Comparison of ENCODE assay signal across 24 cellular contexts in the genomic region with DNA sequence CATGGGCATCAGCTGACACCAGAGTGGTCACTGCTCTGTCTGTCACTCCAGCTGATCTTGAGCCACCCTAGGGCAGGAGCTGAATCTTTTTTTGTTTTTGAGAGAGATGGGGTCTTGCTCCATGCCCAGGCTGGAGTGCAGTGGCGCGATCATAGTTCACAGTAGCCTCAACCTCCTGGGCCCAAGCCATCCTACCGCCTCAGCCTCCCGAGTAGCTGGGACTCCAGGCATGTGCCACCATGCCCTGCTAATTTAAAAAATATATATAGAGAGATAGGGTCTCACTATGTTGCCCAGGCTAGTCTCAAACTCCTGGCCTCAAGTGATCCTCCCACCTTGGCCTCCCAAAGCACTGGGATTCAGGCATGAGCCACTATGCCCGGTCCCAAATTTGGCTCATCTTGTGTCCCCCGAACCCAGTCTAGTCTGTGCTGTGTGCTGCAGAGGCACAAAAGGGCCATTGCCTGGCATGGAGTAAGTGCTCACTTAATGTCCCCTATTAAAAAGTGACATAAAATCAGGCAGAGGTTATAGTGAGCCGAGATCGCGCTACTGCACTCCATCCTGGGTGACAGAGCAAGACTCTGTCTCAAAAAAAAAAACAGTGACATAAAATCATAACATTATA. TPM values are rescaled to one million over a fixed set of nuclear protein-coding genes. Genes with fewer than 3 reads are reported as not detected.
DNase-seq lines count a peak whose midpoint lies in the region; ATAC-seq and TF ChIP-seq lines count a peak whose summit lies in the region.
"Had no signal": no experiment of that assay in that cellular context is flagged by ENCODE, and none has a peak within 500 bp of the region (broad histone marks: within the 10 kb centered on the region; RNA-seq: fewer than 3 reads in every experiment).

No MANE protein-coding gene starts in this region.

- H3K27me3 ChIP-seq in mesendoderm (ENCODE audit: insufficient read depth, low read length, poor library complexity) (no peaks in the 10 kb centered on the region), neural progenitor cell (no peaks in the 10 kb centered on the region), H9 (ENCODE audit: insufficient read depth, low read length) (no peaks in the 10 kb centered on the region)
- H3K27me3 ChIP-seq: BE2C had no signal

- H2BK5ac ChIP-seq in mesendoderm (ENCODE audit: low read length) (no peak overlapping the region), H9 (ENCODE audit: insufficient read length, low read length) (no peak overlapping the region)

- no peaks in the 10 kb centered on the region for H3K79me2 ChIP-seq in mesendoderm (ENCODE audit: control insufficient read depth, insufficient read depth, low read length)
- no peaks in the 10 kb centered on the region for H3K79me2 ChIP-seq in neural progenitor cell (ENCODE audit: low read depth)
- no peaks in the 10 kb centered on the region for H3K79me2 ChIP-seq in H9 (ENCODE audit: insufficient read depth, low read length)

- no peak overlapping the region for H3K27ac Mint-ChIP-seq in WTC11
- H3K27ac Mint-ChIP-seq in neural progenitor cell: peak overlapping the region; percentile 69
- H3K27ac Mint-ChIP-seq in H9: no peak overlapping the region
- H3K27ac Mint-ChIP-seq: CD4-positive, alpha-beta T cell; GM23338 had no signal

- H3K9me3 Mint-ChIP-seq in WTC11 (no peaks in the 10 kb centered on the region), neural progenitor cell (no peaks in the 10 kb centered on the region), H9 (no peaks in the 10 kb centered on the region)
- H3K9me3 Mint-ChIP-seq: CD4-positive, alpha-beta T cell; CD8-positive, alpha-beta memory T cell; GM23338 had no signal

- H4K91ac ChIP-seq in H9 (ENCODE audit: insufficient read length, low read depth, low read length): no peak overlapping the region

- H3K4me2 ChIP-seq in mesendoderm (ENCODE audit: low read length) (no peak overlapping the region), neural progenitor cell (no peak overlapping the region), H9 (ENCODE audit: insufficient read depth, insufficient read length, low read length) (no peak overlapping the region)
- H3K4me2 ChIP-seq: A549 had no signal

- H3K36me3 ChIP-seq in HEK293 (ENCODE audit: control insufficient read depth in 2 of 2, insufficient read depth in 1 of 2, low read length in 2 of 2): no peaks in the 10 kb centered on the region
- H3K36me3 ChIP-seq in mesendoderm (ENCODE audit: control insufficient read depth, insufficient read depth, low read length): no peaks in the 10 kb centered on the region
- H3K36me3 ChIP-seq in neural progenitor cell: no peaks in the 10 kb centered on the region
- H3K36me3 ChIP-seq: BE2C; BLaER1 treated with 17β-estradiol and CSF1 and Interleukin-3, amounts not matched to agents 10 nM and 100 nM; HAP-1 had no signal

- H2BK120ac ChIP-seq in mesendoderm (ENCODE audit: low read depth, low read length) (no peak overlapping the region), H9 (ENCODE audit: low read depth, low read length, poor library complexity, severe bottlenecking) (no peak overlapping the region)

- H3K4me1 ChIP-seq in HEK293 (ENCODE audit: control insufficient read depth, insufficient read depth, low read length) (no peaks in the 10 kb centered on the region), mesendoderm (ENCODE audit: control insufficient read depth, low read depth, low read length) (no peaks in the 10 kb centered on the region), neural progenitor cell (peaks cover 26% of the 10 kb centered on the region), H9 (ENCODE audit: insufficient read depth, low read length) (no peaks in the 10 kb centered on the region)

- H3K4me3 Mint-ChIP-seq in WTC11 (no peak overlapping the region; the same call in 1 of the 2 replicates), neural progenitor cell (no peak overlapping the region), H9 (no peak overlapping the region)
- H3K4me3 Mint-ChIP-seq: CD4-positive, alpha-beta T cell; CD8-positive, alpha-beta memory T cell had no signal

- CTCF ChIA-PET in HEK293 (lab: Yijun Ruan, JAX): no interaction called here
- CTCF ChIA-PET in WTC11 (lab: Charles Lee): interaction anchor here (1.7 to 2.8 kb wide), 2 partner anchors 84 to 101 kb away, joined by 12 to 21 read pairs; no protein-coding TSS in a partner anchor

- no peaks in the 10 kb centered on the region for H3K27me3 Mint-ChIP-seq in WTC11 (ENCODE audit: low read depth)
- peaks cover 21% of the 10 kb centered on the region for H3K27me3 Mint-ChIP-seq in neural progenitor cell (ENCODE audit: insufficient read depth, low read depth)
- H3K27me3 Mint-ChIP-seq in H9 (ENCODE audit: low read depth): no peaks in the 10 kb centered on the region

- H3K4ac ChIP-seq in mesendoderm (ENCODE audit: low read depth, low read length) (no peak overlapping the region), H9 (ENCODE audit: low read depth, low read length) (no peak overlapping the region)

- H2BK15ac ChIP-seq in mesendoderm (replicated peaks; ENCODE audit: low read depth) (no peak overlapping the region), H9 (ENCODE audit: low read depth, low read length) (no peak overlapping the region)

- H3K4me1 Mint-ChIP-seq in WTC11 (peaks cover 6% of the 10 kb centered on the region; the same call in 1 of the 2 replicates), neural progenitor cell (peaks cover 25% of the 10 kb centered on the region), H9 (peaks cover 2 to 13% of the 10 kb centered on the region in 2 experiments; a peak in 3 of 4 replicates)
- H3K4me1 Mint-ChIP-seq: CD8-positive, alpha-beta memory T cell had no signal

- no peaks in the 10 kb centered on the region for H3K23me2 ChIP-seq in H9 (ENCODE audit: insufficient read length, low read depth, low read length, poor library complexity, severe bottlenecking)

- H3F3A ChIP-seq in neural progenitor cell (ENCODE audit: low read depth): peaks cover 16% of the 10 kb centered on the region

- H3K9me3 ChIP-seq in HEK293 (ENCODE audit: control insufficient read depth, insufficient read depth, low read depth, low read length): no peaks in the 10 kb centered on the region
- no peaks in the 10 kb centered on the region for H3K9me3 ChIP-seq in neural progenitor cell (ENCODE audit: low read depth)
- no peaks in the 10 kb centered on the region for H3K9me3 ChIP-seq in H9 (ENCODE audit: control insufficient read depth, low read depth, low read length)
- H3K9me3 ChIP-seq: A549; BE2C; BLaER1 treated with 17β-estradiol and CSF1 and Interleukin-3, amounts not matched to agents 10 nM and 100 nM; HAP-1 had no signal

- WGBS in mesendoderm (ENCODE audit: extremely low coverage, insufficient coverage, low lambda C conversion rate): no CpG with 5 or more reads among the region's 9 CpGs
- WGBS in H9 (ENCODE audit: extremely low coverage, insufficient read length, low lambda C conversion rate): no CpG with 5 or more reads among the region's 9 CpGs

- no peak overlapping the region for H3K23ac ChIP-seq in mesendoderm (ENCODE audit: low read length)
- H3K23ac ChIP-seq in H9 (ENCODE audit: insufficient read length, low read depth, low read length): no peak overlapping the region

- H4K5ac ChIP-seq in mesendoderm (ENCODE audit: low read length): no peak overlapping the region
- no peak overlapping the region for H4K5ac ChIP-seq in H9 (ENCODE audit: insufficient read length, low read depth, low read length)

- no peak for DNase-seq in WTC11 (ENCODE audit: low spot score)
- DNase-seq in mesendoderm: no peak
- DNase-seq in neural progenitor cell (ENCODE audit: low spot score): no peak
- DNase-seq in H9: no peak
- DNase-seq: 8988T; ACHN; AML-193; BE2C; CD4-positive, alpha-beta T cell; CD8-positive, alpha-beta memory T cell; DMS 273 treated with DMSO at 0.1 percent for 48 hours; DMS79; EL; GDM1 had no signal

- H3K79me1 ChIP-seq in mesendoderm (ENCODE audit: low read length) (no peaks in the 10 kb centered on the region), H9 (ENCODE audit: insufficient read depth, low read depth, low read length, poor library complexity, severe bottlenecking) (no peaks in the 10 kb centered on the region)

- H2AFZ ChIP-seq in neural progenitor cell (replicated peaks): no peak overlapping the region
- no peak overlapping the region for H2AFZ ChIP-seq in H9 (ENCODE audit: low read length)
- H2AFZ ChIP-seq: GM23338 had no signal

- no peak overlapping the region for H3K4me3 ChIP-seq in HEK293 (ENCODE audit: low read depth, low read length)
- H3K4me3 ChIP-seq in mesendoderm (ENCODE audit: low read length): no peak overlapping the region
- H3K4me3 ChIP-seq in neural progenitor cell: no peak overlapping the region
- H3K4me3 ChIP-seq: A549; BLaER1 treated with 17β-estradiol and CSF1 and Interleukin-3, amounts not matched to agents 10 nM and 100 nM; GM12878; GM23338; HAP-1 had no signal

- H3K56ac ChIP-seq in mesendoderm (ENCODE audit: low read length) (peak overlapping the region; percentile 3), H9 (ENCODE audit: insufficient read length, low read depth, low read length) (no peak overlapping the region)

- H3T11ph ChIP-seq in H9 (ENCODE audit: low read length): no peak overlapping the region

- H2AK5ac ChIP-seq in mesendoderm (ENCODE audit: low read length) (no peak overlapping the region), H9 (ENCODE audit: insufficient read length, low read length) (no peak overlapping the region)

- H4K8ac ChIP-seq in mesendoderm (ENCODE audit: low read depth, low read length) (no peak overlapping the region), H9 (replicated peaks; ENCODE audit: insufficient read length, low read depth, low read length) (no peak overlapping the region)

- H3K27ac ChIP-seq in HEK293 (ENCODE audit: extremely low read depth, low read depth, low read length) (no peak overlapping the region), mesendoderm (ENCODE audit: low read depth, low read length) (no peak overlapping the region), neural progenitor cell (no peak overlapping the region), H9 (ENCODE audit: insufficient read length, low read depth, low read length) (no peak overlapping the region)
- H3K27ac ChIP-seq: A549; BLaER1 treated with 17β-estradiol and CSF1 and Interleukin-3, amounts not matched to agents 10 nM and 100 nM had no signal

- H4K20me1 ChIP-seq in neural progenitor cell (ENCODE audit: low read depth): no peaks in the 10 kb centered on the region
- H4K20me1 ChIP-seq in H9 (ENCODE audit: control insufficient read depth, insufficient read depth, insufficient read length): no peaks in the 10 kb centered on the region
- H4K20me1 ChIP-seq: BLaER1 treated with 17β-estradiol and CSF1 and Interleukin-3, amounts not matched to agents 10 nM and 100 nM had no signal

- ATAC-seq in WTC11 (no peak), HG03469 (IDR thresholded peaks at IDR 0.05; ENCODE audit: unreplicated experiment) (no peak), HG03342 (IDR thresholded peaks at IDR 0.05; ENCODE audit: unreplicated experiment) (no peak), HG03135 (IDR thresholded peaks at IDR 0.05; ENCODE audit: unreplicated experiment) (no peak)
- ATAC-seq: A549, GM12878, GM23338 had no signal

- H3K36me3 Mint-ChIP-seq in WTC11 (no peaks in the 10 kb centered on the region), neural progenitor cell (no peaks in the 10 kb centered on the region), H9 (ENCODE audit: insufficient read depth in 1 of 3, low read depth in 3 of 3) (no peaks in the 10 kb centered on the region; a peak in 1 of 7 replicates)
- H3K36me3 Mint-ChIP-seq: CD14-positive monocyte; CD8-positive, alpha-beta memory T cell had no signal

- H3K9ac ChIP-seq in mesendoderm (ENCODE audit: low read length): no peak overlapping the region
- no peak overlapping the region for H3K9ac ChIP-seq in neural progenitor cell
- H3K9ac ChIP-seq in H9 (ENCODE audit: extremely low read depth, insufficient read length, low read length): no peak overlapping the region
- H3K9ac ChIP-seq: BLaER1 treated with 17β-estradiol and CSF1 and Interleukin-3, amounts not matched to agents 10 nM and 100 nM had no signal

- POLR2A ChIA-PET in HEK293 (lab: Yijun Ruan, JAX) (no interaction called here), WTC11 (lab: Charles Lee) (no interaction called here)

- no peak overlapping the region for H3K14ac ChIP-seq in H9 (ENCODE audit: insufficient read depth, low read length)

- TF ChIP-seq CTCF in HEK293 (tag by site-specific recombination; IDR thresholded peaks at IDR 0.05) (no peak), WTC11 (IDR thresholded peaks at IDR 0.05) (no peak), neural progenitor cell (IDR thresholded peaks at IDR 0.05) (no peak), H9 (conservative IDR thresholded peaks at IDR 0.05) (no peak)

- H3K18ac ChIP-seq in mesendoderm (ENCODE audit: low read length) (no peak overlapping the region), H9 (ENCODE audit: insufficient read length, low read depth, low read length) (no peak overlapping the region)

- no peak overlapping the region for H2BK12ac ChIP-seq in H9 (ENCODE audit: insufficient read length, low read depth, low read length)

- H2BK20ac ChIP-seq in H9 (ENCODE audit: low read depth, low read length, poor library complexity, severe bottlenecking): no peak overlapping the region

RNA-seq across cellular contexts. Expression of gene FZD9, which starts 8.1 kb away (rescaled TPM):
- total RNA-seq in WTC11 (2021) (4.0 to 5.2 TPM (median 4.5 TPM) in 3 replicates), neural progenitor cell (ENCODE audit: low replicate concordance) (1.1 and 5.8 TPM in 2 replicates), H9 (2021) (1.9 and 2.1 TPM in 2 replicates)
- 1.3 TPM for polyA plus RNA-seq in mesendoderm (2013, experiment 1 of 2)
- polyA plus RNA-seq in mesendoderm (2013, experiment 2 of 2): 1.1 TPM
- total RNA-seq: CD4-positive, alpha-beta T cell; GM12878 had no signal
- polyA plus RNA-seq: CD8-positive, alpha-beta memory T cell had no signal

Comparison
In these comparisons a context has a peak if more than half of its experiments do, and no peak if none do; other contexts are left out.
1. Of the 8 proteins assayed by ChIP-seq in both HEK293 and WTC11: peak only in HEK293: none; only in WTC11: none; in both: ZNF121; in neither: 7.